Comparison of ENCODE assay signal across 23 cellular contexts in genomic region chr3:164144824-164145223, GRCh38.
"Had no signal": no experiment of that assay in that cellular context is flagged by ENCODE, and none has a peak within 500 bp of the region (broad histone marks: within the 10 kb centered on the region; RNA-seq: fewer than 3 reads in every experiment).

No MANE protein-coding gene starts in this region.

- H3K27me3 ChIP-seq: dorsolateral prefrontal cortex, esophagus squamous epithelium, gastrocnemius medialis, heart right ventricle, left lung had no signal

- H3K27ac Mint-ChIP-seq: naive thymus-derived CD4-positive, alpha-beta T cell had no signal

- H3K4me3 ChIP-seq: coronary artery, dorsolateral prefrontal cortex, esophagus squamous epithelium, gastrocnemius medialis, heart right ventricle, left lung, lower lobe of right lung had no signal

- H3K27ac ChIP-seq: coronary artery, dorsolateral prefrontal cortex, epithelial cell of prostate, esophagus squamous epithelium, gastrocnemius medialis, heart right ventricle, left lung, lower lobe of right lung had no signal

- H3K9me3 ChIP-seq: gastrocnemius medialis had no signal

- H3K27me3 Mint-ChIP-seq: naive thymus-derived CD4-positive, alpha-beta T cell had no signal

- H3K36me3 ChIP-seq: esophagus squamous epithelium, gastrocnemius medialis, heart right ventricle, left lung, lower lobe of right lung had no signal

- H3K4me3 Mint-ChIP-seq: naive thymus-derived CD4-positive, alpha-beta T cell had no signal

- DNase-seq: dermis blood vessel endothelial cell; dorsolateral prefrontal cortex; effector CD4-positive, alpha-beta T cell; effector memory CD4-positive, alpha-beta T cell; erythroblast; esophagus squamous epithelium; foreskin fibroblast; foreskin melanocyte; gastrocnemius medialis; glutamatergic neuron; head of caudate nucleus; heart right ventricle; hippocampal formation; left cardiac atrium; left lung; left ventricle myocardium superior; lower lobe of right lung; mesenchymal stem cell; midbrain; naive thymus-derived CD4-positive, alpha-beta T cell had no signal

- ATAC-seq: esophagus mucosa; gastrocnemius medialis; heart right ventricle; left cardiac atrium; left lung; left ventricle myocardium superior; lower lobe of right lung; naive thymus-derived CD4-positive, alpha-beta T cell had no signal

- H3K4me1 ChIP-seq: esophagus squamous epithelium, gastrocnemius medialis, heart right ventricle, left lung, lower lobe of right lung had no signal

- H3K4me1 Mint-ChIP-seq: naive thymus-derived CD4-positive, alpha-beta T cell had no signal
